Comparison of ENCODE assay signal across 10 cellular contexts in the genomic region with DNA sequence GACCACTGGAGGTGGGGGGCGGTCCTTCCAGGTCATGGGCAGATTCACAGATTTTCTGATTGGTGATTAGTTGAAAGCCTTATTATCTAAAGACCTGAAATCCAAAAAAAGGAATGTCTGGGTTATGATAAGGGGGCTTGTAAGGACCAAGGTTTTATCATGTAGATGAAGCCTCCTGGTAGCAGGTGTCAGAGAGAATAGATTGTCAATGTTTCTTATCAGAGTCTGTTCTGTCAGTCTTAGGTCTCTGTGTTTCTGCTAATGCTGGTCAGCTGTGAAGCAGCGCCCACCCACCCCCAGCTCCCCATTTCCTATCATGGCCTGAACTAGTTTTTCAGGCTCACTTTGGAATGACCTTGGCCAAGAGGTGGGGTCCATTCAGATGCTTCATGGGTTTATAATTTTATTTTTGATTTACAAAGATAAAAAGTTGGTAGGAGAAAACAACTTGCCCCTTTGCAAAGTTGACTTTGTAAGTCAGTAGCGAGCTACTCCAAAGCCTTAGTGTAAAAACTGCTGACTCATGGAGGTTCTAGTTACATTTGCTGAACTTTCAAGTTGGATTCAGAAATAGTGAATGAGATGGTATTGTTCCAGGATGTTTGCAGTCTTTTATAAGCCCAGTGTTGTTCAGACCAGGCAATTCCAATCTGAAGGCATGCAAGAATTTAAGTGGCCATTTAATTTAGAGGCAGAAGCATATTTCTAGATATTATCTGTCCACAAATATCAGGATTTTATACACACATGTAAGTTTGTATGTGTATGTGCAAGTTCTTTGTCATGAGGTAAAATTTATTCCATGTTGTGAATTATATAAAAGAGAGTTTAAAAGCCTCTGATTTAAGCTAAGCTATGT. TPM values are rescaled to one million over a fixed set of nuclear protein-coding genes. Genes with fewer than 3 reads are reported as not detected.
A peak's percentile ranks its signal among the peaks of the same experiment; 100 is the strongest.
DNase-seq lines count a peak whose midpoint lies in the region; ATAC-seq and TF ChIP-seq lines count a peak whose summit lies in the region.
"Had no signal": no experiment of that assay in that cellular context is flagged by ENCODE, and none has a peak within 500 bp of the region (broad histone marks: within the 10 kb centered on the region; RNA-seq: fewer than 3 reads in every experiment).

No MANE protein-coding gene starts in this region.

- CTCF ChIA-PET in activated naive CD4-positive, alpha-beta T cell treated with anti-CD3 and anti-CD28 coated beads for 36 hours (lab: Charles Lee): interaction anchor here (0.6 to 3.2 kb wide), 13 partner anchors 13 to 1020 kb away, joined by 3 to 27 read pairs (median 4); a partner anchor contains a TSS

- H3K27me3 ChIP-seq in transverse colon: no peaks in the 10 kb centered on the region
- no peaks in the 10 kb centered on the region for H3K27me3 ChIP-seq in effector memory CD4-positive, alpha-beta T cell (replicated peaks; ENCODE audit: control insufficient read depth, insufficient read depth, low read length, poor library complexity, severe bottlenecking)

- peak overlapping the region; percentile 78 to 98 (median 89) for H3K27ac ChIP-seq in transverse colon
- no peak overlapping the region for H3K27ac ChIP-seq in effector memory CD4-positive, alpha-beta T cell (ENCODE audit: insufficient read depth, low read length, poor library complexity, severe bottlenecking)

- DNase-seq in activated naive CD4-positive, alpha-beta T cell treated with anti-CD3 and anti-CD28 coated beads for 36 hours: no peak
- no peak for DNase-seq in activated naive CD4-positive, alpha-beta T cell treated with Interleukin-2 at 50 U/mL for 16 hours
- no peak for DNase-seq in activated naive CD8-positive, alpha-beta T cell treated with anti-CD3 and anti-CD28 coated beads for 36 hours
- DNase-seq in kidney glomerular epithelial cell (lab: John Stamatoyannopoulos, UW) (peak; percentile 19), transverse colon (no peak), NCI-H82 (lab: John Stamatoyannopoulos, UW) (no peak)
- no peak for DNase-seq in effector memory CD4-positive, alpha-beta T cell
- DNase-seq: lower lobe of right lung, NCI-H1092 had no signal

- H3K4me3 ChIP-seq in transverse colon: no peak overlapping the region
- no peak overlapping the region for H3K4me3 ChIP-seq in effector memory CD4-positive, alpha-beta T cell (ENCODE audit: insufficient read depth, low read depth, low read length, poor library complexity, severe bottlenecking)
- H3K4me3 ChIP-seq: lower lobe of right lung had no signal

- H3K9me3 ChIP-seq in transverse colon: no peaks in the 10 kb centered on the region
- H3K9me3 ChIP-seq in effector memory CD4-positive, alpha-beta T cell (ENCODE audit: control insufficient read depth, low read length): no peaks in the 10 kb centered on the region
- H3K9me3 ChIP-seq: lower lobe of right lung had no signal

- H3K36me3 Mint-ChIP-seq in activated naive CD4-positive, alpha-beta T cell treated with anti-CD3 and anti-CD28 coated beads for 36 hours (ENCODE audit: low read depth): peaks cover 3% of the 10 kb centered on the region
- H3K36me3 Mint-ChIP-seq in activated naive CD8-positive, alpha-beta T cell treated with anti-CD3 and anti-CD28 coated beads for 36 hours: peaks cover 4% of the 10 kb centered on the region

- no peaks in the 10 kb centered on the region for H3K27me3 Mint-ChIP-seq in activated naive CD4-positive, alpha-beta T cell treated with anti-CD3 and anti-CD28 coated beads for 36 hours (ENCODE audit: low read depth)
- H3K27me3 Mint-ChIP-seq in activated naive CD8-positive, alpha-beta T cell treated with anti-CD3 and anti-CD28 coated beads for 36 hours: no peaks in the 10 kb centered on the region

- no peak for TF ChIP-seq POLR2A in transverse colon (IDR thresholded peaks at IDR 0.05)

- no peaks in the 10 kb centered on the region for H3K9me3 Mint-ChIP-seq in activated naive CD4-positive, alpha-beta T cell treated with anti-CD3 and anti-CD28 coated beads for 36 hours
- no peaks in the 10 kb centered on the region for H3K9me3 Mint-ChIP-seq in activated naive CD8-positive, alpha-beta T cell treated with anti-CD3 and anti-CD28 coated beads for 36 hours

- no peak for TF ChIP-seq EP300 in transverse colon (IDR thresholded peaks at IDR 0.05; ENCODE audit: low read depth)

- H3K4me3 Mint-ChIP-seq in activated naive CD4-positive, alpha-beta T cell treated with anti-CD3 and anti-CD28 coated beads for 36 hours: no peak overlapping the region
- no peak overlapping the region for H3K4me3 Mint-ChIP-seq in activated naive CD8-positive, alpha-beta T cell treated with anti-CD3 and anti-CD28 coated beads for 36 hours

- no peaks in the 10 kb centered on the region for H3K36me3 ChIP-seq in transverse colon
- H3K36me3 ChIP-seq in effector memory CD4-positive, alpha-beta T cell (ENCODE audit: control insufficient read depth, insufficient read depth, low read length): no peaks in the 10 kb centered on the region
- H3K36me3 ChIP-seq: lower lobe of right lung had no signal

- 75 to 80% methylated on average over 2 to 3 of the region's 3 CpGs for WGBS in transverse colon (ENCODE audit: low coverage in 1 of 2), 2 donors

- intact Hi-C loops in activated naive CD4-positive, alpha-beta T cell treated with anti-CD3 and anti-CD28 coated beads for 36 hours (cut with micrococcal nuclease): loop anchor here (1.0 kb wide), 1 partner anchor 20 kb away; no protein-coding TSS in a partner anchor
- intact Hi-C loops in transverse colon (cut with DNase I; ENCODE audit: low total_unique reads): no loop called here

- ATAC-seq in GM21528 (IDR thresholded peaks at IDR 0.05; ENCODE audit: low FRiP score, unreplicated experiment): no peak

- H3K4me1 Mint-ChIP-seq in activated naive CD4-positive, alpha-beta T cell treated with anti-CD3 and anti-CD28 coated beads for 36 hours (ENCODE audit: low read depth): peaks cover 78% of the 10 kb centered on the region
- H3K4me1 Mint-ChIP-seq in activated naive CD8-positive, alpha-beta T cell treated with anti-CD3 and anti-CD28 coated beads for 36 hours: peaks cover 73% of the 10 kb centered on the region

- in situ Hi-C loops in transverse colon (cut with MboI; ENCODE audit: low pct_ligation_motif_present in 1 of 4, low pct_unique_long_range_greater_than_20kb in 1 of 4, low sequenced_read_pairs in 3 of 4): no loop called here

- peak overlapping the region; percentile 66 for H3K27ac Mint-ChIP-seq in activated naive CD4-positive, alpha-beta T cell treated with anti-CD3 and anti-CD28 coated beads for 36 hours
- H3K27ac Mint-ChIP-seq in activated naive CD8-positive, alpha-beta T cell treated with anti-CD3 and anti-CD28 coated beads for 36 hours: peak overlapping the region; percentile 79

- TF ChIP-seq CTCF in transverse colon (IDR thresholded peaks at IDR 0.05): no peak

- H3K4me1 ChIP-seq in transverse colon: peaks cover 24 to 79% (median 36%) of the 10 kb centered on the region in 4 donors
- H3K4me1 ChIP-seq in effector memory CD4-positive, alpha-beta T cell (ENCODE audit: control insufficient read depth, insufficient read depth, low read length, poor library complexity, severe bottlenecking): peaks cover 28% of the 10 kb centered on the region

RNA-seq across cellular contexts. Expression of a gene that starts 21.4 kb away (rescaled TPM):
- total RNA-seq in activated naive CD4-positive, alpha-beta T cell treated with anti-CD3 and anti-CD28 coated beads for 36 hours: 10 to 100 TPM; 74.0 to 76.4 TPM
- 10 to 100 TPM; 75.0 to 78.4 TPM for total RNA-seq in activated naive CD8-positive, alpha-beta T cell treated with anti-CD3 and anti-CD28 coated beads for 36 hours
- 100 to 1,000 TPM in 3 of 4 donors, 10 to 100 TPM in 1; 77.4 to 119 (median 115) TPM for total RNA-seq in transverse colon
